In genomic region chr5:155085282-155085990, GRCh38 we compare ENCODE assay signal across 25 cellular contexts.
DNase-seq lines count a peak whose midpoint lies in the region; ATAC-seq and TF ChIP-seq lines count a peak whose summit lies in the region.
"Had no signal": no experiment of that assay in that cellular context is flagged by ENCODE, and none has a peak within 500 bp of the region (broad histone marks: within the 10 kb centered on the region; RNA-seq: fewer than 3 reads in every experiment).

No MANE protein-coding gene starts in this region.

- no peak overlapping the region for H3K27ac Mint-ChIP-seq in GM23338
- H3K27ac Mint-ChIP-seq: CD4-positive, alpha-beta memory T cell; dendritic cell treated with granulocyte-macrophage colony-stimulating factor and Interleukin-4, amounts not matched to agents 40 ng/mL and 50 ng/mL, for 4 days; stimulated activated naive B cell treated with anti-CD40 and anti-IgM and Interleukin-4, amounts not matched to agents 10 μg/mL and 1 μg/mL and 100 μg/mL, for 72 hours had no signal

- H2AFZ ChIP-seq in GM23338 (0 out of 2 replicates have a peak overlapping the region, but pooled peaks have one; percentile 63), MM.1S (ENCODE audit: low read length) (no peak overlapping the region)

- no peaks in the 10 kb centered on the region for H3F3A ChIP-seq in GM23338 (replicated peaks; ENCODE audit: low read depth)
- H3F3A ChIP-seq in MM.1S (ENCODE audit: insufficient read depth, low read length) = no peaks in the 10 kb centered on the region

- H3K27me3 ChIP-seq in GM23338 (ENCODE audit: insufficient read depth) (no peaks in the 10 kb centered on the region), tibial nerve (no peaks in the 10 kb centered on the region), MM.1S (replicated peaks; ENCODE audit: insufficient read depth, low read length) (no peaks in the 10 kb centered on the region)
- H3K27me3 ChIP-seq: thyroid gland had no signal

- H3K4me1 ChIP-seq in GM23338 (ENCODE audit: insufficient read depth) = no peaks in the 10 kb centered on the region; the same call in 1 of the 2 replicates
- no peaks in the 10 kb centered on the region for H3K4me1 ChIP-seq in tibial nerve
- no peaks in the 10 kb centered on the region for H3K4me1 ChIP-seq in MM.1S (ENCODE audit: low read length)
- H3K4me1 ChIP-seq: psoas muscle, thyroid gland had no signal

- TF ChIP-seq POLR2A in tibial nerve (IDR thresholded peaks at IDR 0.05) = no peak

- H3K4me1 Mint-ChIP-seq in GM23338 = peaks cover 8% of the 10 kb centered on the region; the same call in 2 of the 3 replicates
- H3K4me1 Mint-ChIP-seq: CD4-positive, alpha-beta memory T cell; stimulated activated naive B cell treated with anti-CD40 and anti-IgM and Interleukin-4, amounts not matched to agents 10 μg/mL and 1 μg/mL and 100 μg/mL, for 72 hours had no signal

- DNase-seq in GM23338 (ENCODE audit: low spot score) (no peak), NCI-H69 (lab: John Stamatoyannopoulos, UW) (peak; percentile 17), putamen (ENCODE audit: low spot score) (peak; percentile 63), tibial nerve (ENCODE audit: low spot score in 2 of 2) (no peak), ecto neural progenitor cell (ENCODE audit: low spot score) (no peak), MM.1S (no peak)
- DNase-seq: activated CD4-positive, alpha-beta T cell treated with anti-CD3 and anti-CD28 coated beads for 1 hour; activated naive CD4-positive, alpha-beta T cell treated with Interleukin-2 at 50 U/mL for 16 hours; activated T-cell treated with anti-CD3 and anti-CD28 coated beads, Interleukin-2, amount 50 U/mL, for 4 hours; amniotic stem cell; CD4-positive, alpha-beta memory T cell; DMS153; HFFc6; Karpas-422; NCI-H1092; NCI-H2029; psoas muscle; stimulated activated CD4-positive, alpha-beta T cell treated with anti-CD3 and anti-CD28 coated beads, Interleukin-2, amount 100 ng/mL, for 48 hours; stimulated activated naive B cell treated with anti-CD40 and anti-IgM and Interleukin-4, amounts not matched to agents 10 μg/mL and 1 μg/mL and 100 μg/mL, for 72 hours had no signal

- no peak overlapping the region for H3K4me3 Mint-ChIP-seq in GM23338
- H3K4me3 Mint-ChIP-seq: activated T-cell treated with anti-CD3 and anti-CD28 coated beads, Interleukin-2, amount 50 U/mL, for 4 hours; CD4-positive, alpha-beta memory T cell; dendritic cell treated with granulocyte-macrophage colony-stimulating factor and Interleukin-4, amounts not matched to agents 40 ng/mL and 50 ng/mL, for 4 days; HFFc6; stimulated activated naive B cell treated with anti-CD40 and anti-IgM and Interleukin-4, amounts not matched to agents 10 μg/mL and 1 μg/mL and 100 μg/mL, for 72 hours had no signal

- no peak for TF ChIP-seq EP300 in tibial nerve (IDR thresholded peaks at IDR 0.05)

- H3K36me3 Mint-ChIP-seq in GM23338 (ENCODE audit: low read depth) = no peaks in the 10 kb centered on the region
- H3K36me3 Mint-ChIP-seq: CD4-positive, alpha-beta memory T cell; stimulated activated naive B cell treated with anti-CD40 and anti-IgM and Interleukin-4, amounts not matched to agents 10 μg/mL and 1 μg/mL and 100 μg/mL, for 72 hours had no signal

- ATAC-seq in GM23338 (no peak), esophagus mucosa (peak; percentile 99), GM19023 (IDR thresholded peaks at IDR 0.05; ENCODE audit: unreplicated experiment) (no peak)
- ATAC-seq: activated T-cell treated with anti-CD3 and anti-CD28 coated beads, Interleukin-2, amount 50 U/mL, for 4 hours; GM12878; psoas muscle; stimulated activated naive B cell treated with anti-CD40 and anti-IgM and Interleukin-4, amounts not matched to agents 10 μg/mL and 1 μg/mL and 100 μg/mL, for 72 hours had no signal

- TF ChIP-seq CTCF in GM23338 (conservative IDR thresholded peaks at IDR 0.05; ENCODE audit: low read depth in 2 of 2) = no peak
- no peak for TF ChIP-seq CTCF in tibial nerve (IDR thresholded peaks at IDR 0.05)
- no peak for TF ChIP-seq CTCF in MM.1S (IDR thresholded peaks at IDR 0.05; ENCODE audit: low read length)

- H3K4me3 ChIP-seq in GM23338 (no peak overlapping the region), tibial nerve (no peak overlapping the region), MM.1S (ENCODE audit: low read length) (no peak overlapping the region)
- H3K4me3 ChIP-seq: GM12878, psoas muscle, skin epidermis, thyroid gland had no signal

- no peaks in the 10 kb centered on the region for H3K9me3 Mint-ChIP-seq in GM23338
- H3K9me3 Mint-ChIP-seq: activated T-cell treated with anti-CD3 and anti-CD28 coated beads, Interleukin-2, amount 50 U/mL, for 4 hours; CD4-positive, alpha-beta memory T cell; dendritic cell treated with granulocyte-macrophage colony-stimulating factor and Interleukin-4, amounts not matched to agents 40 ng/mL and 50 ng/mL, for 4 days had no signal

- H3K27ac ChIP-seq in GM23338 (ENCODE audit: low read depth) (no peak overlapping the region), tibial nerve (no peak overlapping the region), MM.1S (ENCODE audit: low read length) (no peak overlapping the region)
- H3K27ac ChIP-seq: psoas muscle, thyroid gland had no signal

- H3K79me2 ChIP-seq in GM23338 (replicated peaks; ENCODE audit: insufficient read depth) (no peaks in the 10 kb centered on the region), MM.1S (ENCODE audit: low read length) (no peaks in the 10 kb centered on the region)

- H4K20me1 ChIP-seq in GM23338 (replicated peaks; ENCODE audit: insufficient read depth) (no peaks in the 10 kb centered on the region; the same call in 1 of the 2 replicates), MM.1S (ENCODE audit: insufficient read depth, low read length) (no peaks in the 10 kb centered on the region)

- H3K9me3 ChIP-seq in tibial nerve (no peaks in the 10 kb centered on the region), MM.1S (replicated peaks; ENCODE audit: insufficient read depth, low read length) (no peaks in the 10 kb centered on the region)
- H3K9me3 ChIP-seq: psoas muscle, thyroid gland had no signal

- H3K27me3 Mint-ChIP-seq in GM23338 (ENCODE audit: insufficient read depth, low read depth, poor library complexity) = peaks cover 1% of the 10 kb centered on the region
- H3K27me3 Mint-ChIP-seq: dendritic cell treated with granulocyte-macrophage colony-stimulating factor and Interleukin-4, amounts not matched to agents 40 ng/mL and 50 ng/mL, for 4 days had no signal

- H3K36me3 ChIP-seq in GM23338 (ENCODE audit: insufficient read depth) = no peaks in the 10 kb centered on the region
- no peaks in the 10 kb centered on the region for H3K36me3 ChIP-seq in tibial nerve
- no peaks in the 10 kb centered on the region for H3K36me3 ChIP-seq in MM.1S (replicated peaks; ENCODE audit: insufficient read depth, low read length)
- H3K36me3 ChIP-seq: thyroid gland had no signal

- WGBS in tibial nerve, 2 donors = 72 to 83% methylated on average over 4 of the region's 4 CpGs

- H3K9me2 ChIP-seq in GM23338 (ENCODE audit: insufficient read depth) (peaks cover 4% of the 10 kb centered on the region; the same call in 1 of the 2 replicates), MM.1S (replicated peaks; ENCODE audit: insufficient read depth, low read length) (no peaks in the 10 kb centered on the region)

- no peak overlapping the region for H3K9ac ChIP-seq in MM.1S (ENCODE audit: low read length)

- H3K4me2 ChIP-seq in GM23338 (no peak overlapping the region), MM.1S (ENCODE audit: low read depth, low read length) (no peak overlapping the region)

TF ChIP-seq in GM23338, 12 proteins besides CTCF, POLR2A, EP300 and RAD21 (continues in another document):
- no peak for TF ChIP-seq POLR2AphosphoS5 (IDR thresholded peaks at IDR 0.05; ENCODE audit: low read depth)

Comparison
In these comparisons a context has a peak if more than half of its experiments do, and no peak if none do; other contexts are left out.
1. DNase-seq: peak in NCI-H69 (single experiment) and putamen (single experiment); none in GM23338 (single experiment), tibial nerve (0 of 2), ecto neural progenitor cell (single experiment) and MM.1S (single experiment).